Comparison of ENCODE assay signal across 20 cellular contexts in the genomic region with DNA sequence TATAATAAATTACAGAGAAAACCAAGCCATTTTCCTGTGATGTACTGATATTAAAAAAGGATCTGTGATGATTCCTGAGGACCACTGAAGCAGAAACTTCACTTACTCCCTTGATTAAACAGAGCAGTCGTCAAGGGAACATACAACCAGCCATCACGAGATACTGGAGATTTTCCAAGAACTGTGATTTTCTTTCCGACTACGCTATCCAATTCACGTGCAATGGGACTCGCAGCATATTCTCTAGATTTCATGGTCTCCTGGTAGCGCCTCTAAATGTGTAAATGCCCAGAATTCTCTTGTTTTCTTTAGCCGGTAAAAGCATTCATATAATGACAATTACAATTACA.
A peak's percentile ranks its signal among the peaks of the same experiment; 100 is the strongest.
DNase-seq lines count a peak whose midpoint lies in the region; ATAC-seq and TF ChIP-seq lines count a peak whose summit lies in the region.
"Had no signal": no experiment of that assay in that cellular context is flagged by ENCODE, and none has a peak within 500 bp of the region (broad histone marks: within the 10 kb centered on the region; RNA-seq: fewer than 3 reads in every experiment).

No MANE protein-coding gene starts in this region.

- POLR2A ChIA-PET in SK-N-SH (lab: Yijun Ruan, JAX), result no interaction called here

- no peaks in the 10 kb centered on the region for H4K20me1 ChIP-seq in SK-N-SH (ENCODE audit: insufficient read depth)

- intact Hi-C loops in mucosa of descending colon (cut with DNase I, micrococcal nuclease), result loop anchor here (5.0 to 10.0 kb wide), 2 partner anchors 319 to 322 kb away; no protein-coding TSS in a partner anchor

- H3K27ac ChIP-seq in SK-N-SH (ENCODE audit: low read depth in 2 of 2, low read length in 1 of 2), result peak overlapping the region in 1 of 2 experiments; percentile 80; a peak in 2 of 4 replicates
- H3K27ac ChIP-seq: brain microvascular endothelial cell, gastrocnemius medialis, pancreas had no signal

- no peak for TF ChIP-seq RAD21 in SK-N-SH (IDR thresholded peaks at IDR 0.05; ENCODE audit: low read length)

- H3K9me2 ChIP-seq in SK-N-SH, result no peaks in the 10 kb centered on the region

- DNase-seq in SK-N-SH (peak; percentile 32), SK-N-DZ (ENCODE audit: low spot score) (peak; percentile 3), glomerular visceral epithelial cell (ENCODE audit: extremely low spot score) (peak; percentile 45), retinal pigment epithelial cell (ENCODE audit: low read depth) (peak; percentile 82), A172 (ENCODE audit: low spot score) (no peak), mucosa of descending colon (no peak)
- DNase-seq: activated CD4-positive, alpha-beta T cell treated with anti-CD3 and anti-CD28 coated beads for 36 hours; activated naive CD4-positive, alpha-beta T cell treated with anti-CD3 and anti-CD28 coated beads for 36 hours; brain microvascular endothelial cell; CD8-positive, alpha-beta memory T cell; EL; endodermal cell; gastrocnemius medialis; Kasumi-1; NCI-H187; NK-92 treated with Interleukin-12 subunit alpha and Interleukin-12 subunit beta, amount 100 ng/mL, for 24 hours; pancreas; SHP77 had no signal

- H3K4me3 ChIP-seq in SK-N-SH (ENCODE audit: low read depth in 2 of 2, low read length in 1 of 2) (no peak overlapping the region), retinal pigment epithelial cell (ENCODE audit: low read length) (peak overlapping the region; percentile 27), mucosa of descending colon (no peak overlapping the region)
- H3K4me3 ChIP-seq: gastrocnemius medialis, pancreas had no signal

- H3K9me3 ChIP-seq in SK-N-SH (no peaks in the 10 kb centered on the region), mucosa of descending colon (no peaks in the 10 kb centered on the region)
- H3K9me3 ChIP-seq: gastrocnemius medialis, pancreas had no signal

- H3K36me3 ChIP-seq in SK-N-SH (replicated peaks in 1 of 2; ENCODE audit: control insufficient read depth in 1 of 2, insufficient read depth in 2 of 2, low read length in 1 of 2) (no peaks in the 10 kb centered on the region), mucosa of descending colon (ENCODE audit: low read depth) (no peaks in the 10 kb centered on the region)
- H3K36me3 ChIP-seq: brain microvascular endothelial cell, gastrocnemius medialis, pancreas had no signal

- peak overlapping the region; percentile 20 for H2AFZ ChIP-seq in SK-N-SH (ENCODE audit: low read depth)

- no peak for ATAC-seq in SK-N-SH treated with all-trans-retinoic acid at 6 μM for 48 hours
- ATAC-seq in mucosa of descending colon, result no peak
- no peak for ATAC-seq in HG03378 (IDR thresholded peaks at IDR 0.05; ENCODE audit: unreplicated experiment)
- ATAC-seq: activated CD4-positive, alpha-beta T cell treated with anti-CD3 and anti-CD28 coated beads for 36 hours; gastrocnemius medialis had no signal

- no peak for TF ChIP-seq EP300 in SK-N-SH (IDR thresholded peaks at IDR 0.05; ENCODE audit: borderline replicate concordance in 1 of 2, low read depth in 1 of 2, low read length in 1 of 2)

- H3K4me2 ChIP-seq in SK-N-SH, result no peak overlapping the region

- CTCF ChIA-PET in SK-N-SH (lab: Yijun Ruan, JAX), result interaction anchor here (0.5 to 2.2 kb wide), 21 partner anchors 10 to 1390 kb away, joined by 3 to 52 read pairs (median 4); no protein-coding TSS in a partner anchor

- WGBS in SK-N-SH (ENCODE audit: low lambda C conversion rate), result 75% methylated on average over 8 of the region's 8 CpGs

- H3K9ac ChIP-seq in SK-N-SH, result no peak overlapping the region

- H3K27me3 ChIP-seq in SK-N-SH (ENCODE audit: insufficient read depth), result no peaks in the 10 kb centered on the region
- H3K27me3 ChIP-seq: brain microvascular endothelial cell, gastrocnemius medialis, pancreas had no signal

- no peaks in the 10 kb centered on the region for H3K79me2 ChIP-seq in SK-N-SH (ENCODE audit: insufficient read depth)

- TF ChIP-seq CTCF in SK-N-SH (IDR thresholded peaks at IDR 0.05) (no peak), retinal pigment epithelial cell (conservative IDR thresholded peaks at IDR 0.05; ENCODE audit: low read depth, low read length) (no peak), mucosa of descending colon (IDR thresholded peaks at IDR 0.05) (no peak)

- no peaks in the 10 kb centered on the region for H3F3A ChIP-seq in SK-N-SH (replicated peaks; ENCODE audit: insufficient read depth)

- H3K4me1 ChIP-seq in SK-N-SH (ENCODE audit: control insufficient read depth in 1 of 2, insufficient read depth in 2 of 2, low read depth in 1 of 2, low read length in 1 of 2), result no peaks in the 10 kb centered on the region; a peak in 2 of 4 replicates
- no peaks in the 10 kb centered on the region for H3K4me1 ChIP-seq in mucosa of descending colon (ENCODE audit: low read depth)
- H3K4me1 ChIP-seq: gastrocnemius medialis, pancreas had no signal

TF ChIP-seq in SK-N-SH, 30 proteins besides CTCF, POLR2A, EP300 and RAD21:
- TF ChIP-seq TEAD4 (IDR thresholded peaks at IDR 0.05; ENCODE audit: borderline replicate concordance, insufficient read depth) (no peak), YY1 (IDR thresholded peaks at IDR 0.05; ENCODE audit: low read depth) (no peak), GATA2 (CRISPR knock-in tag; IDR thresholded peaks at IDR 0.05) (no peak), MEF2A (IDR thresholded peaks at IDR 0.05; ENCODE audit: borderline replicate concordance, low read depth) (no peak), CHD2 (IDR thresholded peaks at IDR 0.05; ENCODE audit: low read length, partially characterized antibody) (no peak)
- TF ChIP-seq, protein P1, sequence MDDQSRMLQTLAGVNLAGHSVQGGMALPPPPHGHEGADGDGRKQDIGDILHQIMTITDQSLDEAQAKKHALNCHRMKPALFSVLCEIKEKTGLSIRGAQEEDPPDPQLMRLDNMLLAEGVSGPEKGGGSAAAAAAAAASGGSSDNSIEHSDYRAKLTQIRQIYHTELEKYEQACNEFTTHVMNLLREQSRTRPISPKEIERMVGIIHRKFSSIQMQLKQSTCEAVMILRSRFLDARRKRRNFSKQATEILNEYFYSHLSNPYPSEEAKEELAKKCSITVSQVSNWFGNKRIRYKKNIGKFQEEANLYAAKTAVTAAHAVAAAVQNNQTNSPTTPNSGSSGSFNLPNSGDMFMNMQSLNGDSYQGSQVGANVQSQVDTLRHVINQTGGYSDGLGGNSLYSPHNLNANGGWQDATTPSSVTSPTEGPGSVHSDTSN (IDR thresholded peaks at IDR 0.05), result no peak
- TF ChIP-seq, protein P2, sequence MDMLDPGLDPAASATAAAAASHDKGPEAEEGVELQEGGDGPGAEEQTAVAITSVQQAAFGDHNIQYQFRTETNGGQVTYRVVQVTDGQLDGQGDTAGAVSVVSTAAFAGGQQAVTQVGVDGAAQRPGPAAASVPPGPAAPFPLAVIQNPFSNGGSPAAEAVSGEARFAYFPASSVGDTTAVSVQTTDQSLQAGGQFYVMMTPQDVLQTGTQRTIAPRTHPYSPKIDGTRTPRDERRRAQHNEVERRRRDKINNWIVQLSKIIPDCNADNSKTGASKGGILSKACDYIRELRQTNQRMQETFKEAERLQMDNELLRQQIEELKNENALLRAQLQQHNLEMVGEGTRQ (IDR thresholded peaks at IDR 0.05; ENCODE audit: borderline replicate concordance, low read depth, low read length), result no peak

TF ChIP-seq in SK-N-SH treated with all-trans-retinoic acid at 6 μM for 48 hours, 23 proteins besides CTCF, POLR2A, EP300 and RAD21 (continues in another document):
- TF ChIP-seq ZFP30 (CRISPR knock-in tag; IDR thresholded peaks at IDR 0.05) (no peak), RARB (CRISPR knock-in tag; IDR thresholded peaks at IDR 0.05) (no peak), ESRRG (CRISPR knock-in tag; IDR thresholded peaks at IDR 0.05) (no peak), SNAI2 (CRISPR knock-in tag; IDR thresholded peaks at IDR 0.05) (no peak), ARNTL (CRISPR knock-in tag; IDR thresholded peaks at IDR 0.05; ENCODE audit: borderline replicate concordance, low read depth) (no peak), OSR1 (CRISPR knock-in tag; IDR thresholded peaks at IDR 0.05) (no peak), TOX (CRISPR knock-in tag; IDR thresholded peaks at IDR 0.05; ENCODE audit: borderline replicate concordance) (no peak)
- TF ChIP-seq, protein P3, sequence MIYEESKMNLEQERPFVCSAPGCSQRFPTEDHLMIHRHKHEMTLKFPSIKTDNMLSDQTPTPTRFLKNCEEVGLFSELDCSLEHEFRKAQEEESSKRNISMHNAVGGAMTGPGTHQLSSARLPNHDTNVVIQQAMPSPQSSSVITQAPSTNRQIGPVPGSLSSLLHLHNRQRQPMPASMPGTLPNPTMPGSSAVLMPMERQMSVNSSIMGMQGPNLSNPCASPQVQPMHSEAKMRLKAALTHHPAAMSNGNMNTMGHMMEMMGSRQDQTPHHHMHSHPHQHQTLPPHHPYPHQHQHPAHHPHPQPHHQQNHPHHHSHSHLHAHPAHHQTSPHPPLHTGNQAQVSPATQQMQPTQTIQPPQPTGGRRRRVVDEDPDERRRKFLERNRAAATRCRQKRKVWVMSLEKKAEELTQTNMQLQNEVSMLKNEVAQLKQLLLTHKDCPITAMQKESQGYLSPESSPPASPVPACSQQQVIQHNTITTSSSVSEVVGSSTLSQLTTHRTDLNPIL (CRISPR knock-in tag; IDR thresholded peaks at IDR 0.05; ENCODE audit: low read depth), result no peak
- TF ChIP-seq, protein P4, sequence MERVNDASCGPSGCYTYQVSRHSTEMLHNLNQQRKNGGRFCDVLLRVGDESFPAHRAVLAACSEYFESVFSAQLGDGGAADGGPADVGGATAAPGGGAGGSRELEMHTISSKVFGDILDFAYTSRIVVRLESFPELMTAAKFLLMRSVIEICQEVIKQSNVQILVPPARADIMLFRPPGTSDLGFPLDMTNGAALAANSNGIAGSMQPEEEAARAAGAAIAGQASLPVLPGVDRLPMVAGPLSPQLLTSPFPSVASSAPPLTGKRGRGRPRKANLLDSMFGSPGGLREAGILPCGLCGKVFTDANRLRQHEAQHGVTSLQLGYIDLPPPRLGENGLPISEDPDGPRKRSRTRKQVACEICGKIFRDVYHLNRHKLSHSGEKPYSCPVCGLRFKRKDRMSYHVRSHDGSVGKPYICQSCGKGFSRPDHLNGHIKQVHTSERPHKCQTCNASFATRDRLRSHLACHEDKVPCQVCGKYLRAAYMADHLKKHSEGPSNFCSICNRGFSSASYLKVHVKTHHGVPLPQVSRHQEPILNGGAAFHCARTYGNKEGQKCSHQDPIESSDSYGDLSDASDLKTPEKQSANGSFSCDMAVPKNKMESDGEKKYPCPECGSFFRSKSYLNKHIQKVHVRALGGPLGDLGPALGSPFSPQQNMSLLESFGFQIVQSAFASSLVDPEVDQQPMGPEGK (CRISPR knock-in tag; IDR thresholded peaks at IDR 0.05; ENCODE audit: borderline replicate concordance), result no peak

Comparison
In these comparisons a context has a peak if more than half of its experiments do, and no peak if none do; other contexts are left out.
1. DNase-seq: peak in SK-N-SH (single experiment), SK-N-DZ (single experiment), glomerular visceral epithelial cell (single experiment) and retinal pigment epithelial cell (single experiment); none in A172 (single experiment) and mucosa of descending colon (0 of 3).